8 cellular contexts compared by ENCODE assay signal in the genomic region with DNA sequence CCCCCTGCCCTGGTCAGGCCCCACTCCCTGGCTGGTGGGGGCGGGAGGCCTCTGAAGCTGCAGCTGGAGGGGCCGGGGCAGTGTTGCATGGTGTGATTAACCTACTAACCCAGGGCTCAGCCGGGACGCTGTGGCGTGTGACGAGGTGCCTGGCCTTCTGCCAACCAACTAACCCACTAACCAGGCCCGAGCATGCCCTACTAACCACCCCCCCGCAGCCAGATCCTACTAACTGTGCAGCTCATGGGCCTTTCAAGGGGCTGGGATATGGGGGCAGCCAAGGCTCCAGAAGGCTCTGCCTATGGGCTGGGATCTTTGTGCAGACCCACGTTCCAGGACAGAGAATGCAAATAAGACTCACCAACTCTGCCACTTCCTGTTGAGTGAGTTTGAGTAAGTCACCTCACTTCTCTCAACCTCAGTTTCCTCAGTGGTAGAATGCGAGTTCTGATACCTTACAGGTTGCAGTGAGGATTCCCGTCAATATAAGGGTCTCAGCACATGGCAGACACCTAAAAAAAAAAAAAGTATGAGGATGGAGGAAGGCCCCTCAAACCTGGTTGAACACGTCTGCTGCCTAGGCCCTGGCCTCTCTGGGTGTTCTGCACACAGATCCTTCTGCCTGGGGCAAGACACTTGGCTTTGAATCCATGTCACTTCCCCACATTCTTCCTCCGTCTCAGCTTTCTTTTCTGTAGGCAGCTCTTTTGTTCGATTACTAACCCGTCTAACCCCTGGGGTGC. TPM values are rescaled to one million over a fixed set of nuclear protein-coding genes. Genes with fewer than 3 reads are reported as not detected.
A peak's percentile ranks its signal among the peaks of the same experiment; 100 is the strongest.
DNase-seq lines count a peak whose midpoint lies in the region; ATAC-seq, FAIRE-seq and TF ChIP-seq lines count a peak whose summit lies in the region.

No MANE protein-coding gene starts in this region.

- DNase-seq in RCC 7860 (ENCODE audit: low spot score): peak; percentile 85
- peak; percentile 82 for DNase-seq in activated naive CD4-positive, alpha-beta T cell treated with anti-CD3 and anti-CD28 coated beads for 36 hours
- peak; percentile 59 for DNase-seq in lower lobe of right lung
- DNase-seq in stimulated activated CD8-positive, alpha-beta memory T cell treated with anti-CD3 and anti-CD28 coated beads, Interleukin-4, amount 100 ng/mL, for 1 hour (ENCODE audit: low read depth in 2 of 2, low spot score in 1 of 2): peak; percentile 48 to 60
- no peak for DNase-seq in NCI-H446 (lab: John Stamatoyannopoulos, UW)
- DNase-seq in foreskin fibroblast: no peak

- intact Hi-C loops in activated naive CD4-positive, alpha-beta T cell treated with anti-CD3 and anti-CD28 coated beads for 36 hours (cut with micrococcal nuclease): loop anchor here (1.0 to 10.0 kb wide), 8 partner anchors 13 to 1133 kb away; a partner anchor contains a TSS
- intact Hi-C loops in lower lobe of right lung (cut with DNase I): no loop called here

- H3K4me1 ChIP-seq in lower lobe of right lung: peaks cover 42% of the 10 kb centered on the region

- TF ChIP-seq CTCF in lower lobe of right lung (IDR thresholded peaks at IDR 0.05) (no peak), foreskin fibroblast (IDR thresholded peaks at IDR 0.05; ENCODE audit: low read depth, low read length) (no peak)

- H3K4me3 ChIP-seq in lower lobe of right lung (peak overlapping the region; percentile 82), foreskin fibroblast (ENCODE audit: low read depth in 1 of 2, low read length in 2 of 2) (no peak overlapping the region)

- peak overlapping the region; percentile 100 for H3K27ac Mint-ChIP-seq in activated naive CD4-positive, alpha-beta T cell treated with anti-CD3 and anti-CD28 coated beads for 36 hours

- peaks cover 31% of the 10 kb centered on the region for H3K36me3 Mint-ChIP-seq in activated naive CD4-positive, alpha-beta T cell treated with anti-CD3 and anti-CD28 coated beads for 36 hours (ENCODE audit: low read depth)

- H3K4me3 Mint-ChIP-seq in activated naive CD4-positive, alpha-beta T cell treated with anti-CD3 and anti-CD28 coated beads for 36 hours: peak overlapping the region; percentile 95

- peak; percentile 77 for FAIRE-seq in RCC 7860 (lab: Jason Lieb, UNC)

- ATAC-seq in GM19395 (IDR thresholded peaks at IDR 0.05; ENCODE audit: unreplicated experiment) (peak; percentile 29), lower lobe of right lung (peak in 1 of 2 donors; percentile 1), HG02678 (IDR thresholded peaks at IDR 0.05; ENCODE audit: unreplicated experiment) (no peak)

- H3K9me3 ChIP-seq in lower lobe of right lung: no peaks in the 10 kb centered on the region

- H3K27me3 Mint-ChIP-seq in activated naive CD4-positive, alpha-beta T cell treated with anti-CD3 and anti-CD28 coated beads for 36 hours (ENCODE audit: low read depth): no peaks in the 10 kb centered on the region

- H3K27ac ChIP-seq in lower lobe of right lung: peak overlapping the region; percentile 97

- no peaks in the 10 kb centered on the region for H3K27me3 ChIP-seq in lower lobe of right lung (ENCODE audit: low read depth)

- H3K9me3 Mint-ChIP-seq in activated naive CD4-positive, alpha-beta T cell treated with anti-CD3 and anti-CD28 coated beads for 36 hours: no peaks in the 10 kb centered on the region

- CTCF ChIA-PET in activated naive CD4-positive, alpha-beta T cell treated with anti-CD3 and anti-CD28 coated beads for 36 hours (lab: Charles Lee): interaction anchor here (0.6 to 1.4 kb wide), 5 partner anchors 11 to 476 kb away, joined by 3 to 7 read pairs (median 4); no protein-coding TSS in a partner anchor

- peaks cover 65% of the 10 kb centered on the region for H3K4me1 Mint-ChIP-seq in activated naive CD4-positive, alpha-beta T cell treated with anti-CD3 and anti-CD28 coated beads for 36 hours (ENCODE audit: low read depth)

- no peaks in the 10 kb centered on the region for H3K36me3 ChIP-seq in lower lobe of right lung

RNA-seq across cellular contexts. Expression of a gene that starts 14.1 kb away (rescaled TPM):
- 10 to 100 TPM; 51.8 to 51.9 TPM for total RNA-seq in activated naive CD4-positive, alpha-beta T cell treated with anti-CD3 and anti-CD28 coated beads for 36 hours
- 6.8 TPM for total RNA-seq in lower lobe of right lung

RNA-seq across cellular contexts. Expression of a gene that starts 49.7 kb away (rescaled TPM):
- not detected for total RNA-seq in activated naive CD4-positive, alpha-beta T cell treated with anti-CD3 and anti-CD28 coated beads for 36 hours
- not detected for total RNA-seq in lower lobe of right lung

RNA-seq across cellular contexts. Expression of a gene that starts 53.7 kb away (rescaled TPM):
- not detected for total RNA-seq in activated naive CD4-positive, alpha-beta T cell treated with anti-CD3 and anti-CD28 coated beads for 36 hours
- 1.4 TPM for total RNA-seq in lower lobe of right lung

Comparison
In these comparisons a context has a peak if more than half of its experiments do, and no peak if none do; other contexts are left out.
1. DNase-seq: peak in RCC 7860 (single experiment), activated naive CD4-positive, alpha-beta T cell treated with anti-CD3 and anti-CD28 coated beads for 36 hours (single experiment), lower lobe of right lung (single experiment) and stimulated activated CD8-positive, alpha-beta memory T cell treated with anti-CD3 and anti-CD28 coated beads, Interleukin-4, amount 100 ng/mL, for 1 hour (2 of 2); none in NCI-H446 (0 of 2) and foreskin fibroblast (0 of 2).